Comparison of ENCODE assay signal across 1 cellular context in the genomic region with DNA sequence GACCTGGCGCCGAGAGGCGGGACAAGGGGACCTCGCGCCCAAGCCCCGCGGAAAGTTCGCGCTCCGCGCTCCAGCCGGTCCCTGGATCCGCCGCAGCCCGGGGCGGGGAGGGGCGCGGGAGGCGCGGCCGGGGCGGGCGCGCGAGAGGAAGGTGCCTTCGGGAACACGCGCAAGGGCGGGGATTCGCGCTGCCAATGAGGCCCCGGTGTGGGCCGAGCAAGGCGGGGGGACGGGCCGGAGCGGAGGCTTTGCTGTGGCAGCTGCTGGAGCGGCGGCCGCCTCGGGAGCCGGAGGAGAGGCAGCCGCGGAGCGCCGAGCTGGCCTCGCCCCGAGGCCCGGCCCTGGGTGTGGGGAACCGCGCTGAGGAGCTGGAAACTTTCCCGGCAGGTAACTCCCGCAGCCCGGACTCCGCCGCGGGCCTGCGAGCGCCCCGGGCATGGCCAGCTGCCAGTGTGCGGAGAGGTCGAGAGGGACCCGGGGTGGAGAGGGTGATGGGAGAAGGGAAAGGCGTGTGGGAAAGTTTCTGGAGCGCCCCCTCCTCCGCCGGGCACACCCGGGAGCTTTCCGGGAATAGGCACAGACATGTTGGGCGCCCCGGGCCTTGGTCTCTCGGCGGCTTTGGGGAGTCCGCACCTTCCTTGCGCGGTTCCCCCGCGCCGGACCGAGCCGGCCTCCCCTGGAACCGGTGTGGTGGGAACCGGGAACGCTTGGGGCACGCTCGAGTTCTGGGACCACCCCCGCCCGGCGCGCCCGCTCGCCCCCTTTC.
TF ChIP-seq lines count a peak whose summit lies in the region.

A gene (plus strand): TSS at position 245 of the 766 bp plus-strand sequence. CDS start 97,271 bp downstream, outside the sequence.

TF ChIP-seq in WTC11, 78 proteins besides CTCF, POLR2A, EP300 and RAD21 (continued from another document):
- TF ChIP-seq, protein P1, sequence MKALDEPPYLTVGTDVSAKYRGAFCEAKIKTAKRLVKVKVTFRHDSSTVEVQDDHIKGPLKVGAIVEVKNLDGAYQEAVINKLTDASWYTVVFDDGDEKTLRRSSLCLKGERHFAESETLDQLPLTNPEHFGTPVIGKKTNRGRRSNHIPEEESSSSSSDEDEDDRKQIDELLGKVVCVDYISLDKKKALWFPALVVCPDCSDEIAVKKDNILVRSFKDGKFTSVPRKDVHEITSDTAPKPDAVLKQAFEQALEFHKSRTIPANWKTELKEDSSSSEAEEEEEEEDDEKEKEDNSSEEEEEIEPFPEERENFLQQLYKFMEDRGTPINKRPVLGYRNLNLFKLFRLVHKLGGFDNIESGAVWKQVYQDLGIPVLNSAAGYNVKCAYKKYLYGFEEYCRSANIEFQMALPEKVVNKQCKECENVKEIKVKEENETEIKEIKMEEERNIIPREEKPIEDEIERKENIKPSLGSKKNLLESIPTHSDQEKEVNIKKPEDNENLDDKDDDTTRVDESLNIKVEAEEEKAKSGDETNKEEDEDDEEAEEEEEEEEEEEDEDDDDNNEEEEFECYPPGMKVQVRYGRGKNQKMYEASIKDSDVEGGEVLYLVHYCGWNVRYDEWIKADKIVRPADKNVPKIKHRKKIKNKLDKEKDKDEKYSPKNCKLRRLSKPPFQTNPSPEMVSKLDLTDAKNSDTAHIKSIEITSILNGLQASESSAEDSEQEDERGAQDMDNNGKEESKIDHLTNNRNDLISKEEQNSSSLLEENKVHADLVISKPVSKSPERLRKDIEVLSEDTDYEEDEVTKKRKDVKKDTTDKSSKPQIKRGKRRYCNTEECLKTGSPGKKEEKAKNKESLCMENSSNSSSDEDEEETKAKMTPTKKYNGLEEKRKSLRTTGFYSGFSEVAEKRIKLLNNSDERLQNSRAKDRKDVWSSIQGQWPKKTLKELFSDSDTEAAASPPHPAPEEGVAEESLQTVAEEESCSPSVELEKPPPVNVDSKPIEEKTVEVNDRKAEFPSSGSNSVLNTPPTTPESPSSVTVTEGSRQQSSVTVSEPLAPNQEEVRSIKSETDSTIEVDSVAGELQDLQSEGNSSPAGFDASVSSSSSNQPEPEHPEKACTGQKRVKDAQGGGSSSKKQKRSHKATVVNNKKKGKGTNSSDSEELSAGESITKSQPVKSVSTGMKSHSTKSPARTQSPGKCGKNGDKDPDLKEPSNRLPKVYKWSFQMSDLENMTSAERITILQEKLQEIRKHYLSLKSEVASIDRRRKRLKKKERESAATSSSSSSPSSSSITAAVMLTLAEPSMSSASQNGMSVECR (CRISPR knock-in tag; IDR thresholded peaks at IDR 0.05; ENCODE audit: borderline replicate concordance) = no peak
- TF ChIP-seq CBFB (CRISPR knock-in tag; IDR thresholded peaks at IDR 0.05; ENCODE audit: low read depth) (no peak), ETV6 (CRISPR knock-in tag; IDR thresholded peaks at IDR 0.05) (0 out of 2 replicates have a peak, but pooled peaks have one; percentile 52), NR3C1 (CRISPR knock-in tag; conservative IDR thresholded peaks at IDR 0.05; ENCODE audit: low read depth) (no peak), HMGA2 (CRISPR knock-in tag; IDR thresholded peaks at IDR 0.05) (no peak), TCF7 (CRISPR knock-in tag; IDR thresholded peaks at IDR 0.05; ENCODE audit: low read depth) (no peak), JAZF1 (CRISPR knock-in tag; IDR thresholded peaks at IDR 0.05) (no peak), GRHL2 (CRISPR knock-in tag; IDR thresholded peaks at IDR 0.05; ENCODE audit: insufficient replicate concordance, severe bottlenecking) (no peak), ZNF219 (CRISPR knock-in tag; IDR thresholded peaks at IDR 0.05; ENCODE audit: borderline replicate concordance) (no peak; the same call in 1 of the 2 replicates)
- TF ChIP-seq, protein P2, sequence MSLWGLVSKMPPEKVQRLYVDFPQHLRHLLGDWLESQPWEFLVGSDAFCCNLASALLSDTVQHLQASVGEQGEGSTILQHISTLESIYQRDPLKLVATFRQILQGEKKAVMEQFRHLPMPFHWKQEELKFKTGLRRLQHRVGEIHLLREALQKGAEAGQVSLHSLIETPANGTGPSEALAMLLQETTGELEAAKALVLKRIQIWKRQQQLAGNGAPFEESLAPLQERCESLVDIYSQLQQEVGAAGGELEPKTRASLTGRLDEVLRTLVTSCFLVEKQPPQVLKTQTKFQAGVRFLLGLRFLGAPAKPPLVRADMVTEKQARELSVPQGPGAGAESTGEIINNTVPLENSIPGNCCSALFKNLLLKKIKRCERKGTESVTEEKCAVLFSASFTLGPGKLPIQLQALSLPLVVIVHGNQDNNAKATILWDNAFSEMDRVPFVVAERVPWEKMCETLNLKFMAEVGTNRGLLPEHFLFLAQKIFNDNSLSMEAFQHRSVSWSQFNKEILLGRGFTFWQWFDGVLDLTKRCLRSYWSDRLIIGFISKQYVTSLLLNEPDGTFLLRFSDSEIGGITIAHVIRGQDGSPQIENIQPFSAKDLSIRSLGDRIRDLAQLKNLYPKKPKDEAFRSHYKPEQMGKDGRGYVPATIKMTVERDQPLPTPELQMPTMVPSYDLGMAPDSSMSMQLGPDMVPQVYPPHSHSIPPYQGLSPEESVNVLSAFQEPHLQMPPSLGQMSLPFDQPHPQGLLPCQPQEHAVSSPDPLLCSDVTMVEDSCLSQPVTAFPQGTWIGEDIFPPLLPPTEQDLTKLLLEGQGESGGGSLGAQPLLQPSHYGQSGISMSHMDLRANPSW (CRISPR knock-in tag; conservative IDR thresholded peaks at IDR 0.05; ENCODE audit: low read depth) = no peak
- TF ChIP-seq, protein P3, sequence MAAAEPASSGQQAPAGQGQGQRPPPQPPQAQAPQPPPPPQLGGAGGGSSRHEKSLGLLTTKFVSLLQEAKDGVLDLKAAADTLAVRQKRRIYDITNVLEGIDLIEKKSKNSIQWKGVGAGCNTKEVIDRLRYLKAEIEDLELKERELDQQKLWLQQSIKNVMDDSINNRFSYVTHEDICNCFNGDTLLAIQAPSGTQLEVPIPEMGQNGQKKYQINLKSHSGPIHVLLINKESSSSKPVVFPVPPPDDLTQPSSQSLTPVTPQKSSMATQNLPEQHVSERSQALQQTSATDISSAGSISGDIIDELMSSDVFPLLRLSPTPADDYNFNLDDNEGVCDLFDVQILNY (CRISPR knock-in tag; IDR thresholded peaks at IDR 0.05) = peak; percentile 49; the same call in 1 of the 2 replicates
- TF ChIP-seq, protein P4, sequence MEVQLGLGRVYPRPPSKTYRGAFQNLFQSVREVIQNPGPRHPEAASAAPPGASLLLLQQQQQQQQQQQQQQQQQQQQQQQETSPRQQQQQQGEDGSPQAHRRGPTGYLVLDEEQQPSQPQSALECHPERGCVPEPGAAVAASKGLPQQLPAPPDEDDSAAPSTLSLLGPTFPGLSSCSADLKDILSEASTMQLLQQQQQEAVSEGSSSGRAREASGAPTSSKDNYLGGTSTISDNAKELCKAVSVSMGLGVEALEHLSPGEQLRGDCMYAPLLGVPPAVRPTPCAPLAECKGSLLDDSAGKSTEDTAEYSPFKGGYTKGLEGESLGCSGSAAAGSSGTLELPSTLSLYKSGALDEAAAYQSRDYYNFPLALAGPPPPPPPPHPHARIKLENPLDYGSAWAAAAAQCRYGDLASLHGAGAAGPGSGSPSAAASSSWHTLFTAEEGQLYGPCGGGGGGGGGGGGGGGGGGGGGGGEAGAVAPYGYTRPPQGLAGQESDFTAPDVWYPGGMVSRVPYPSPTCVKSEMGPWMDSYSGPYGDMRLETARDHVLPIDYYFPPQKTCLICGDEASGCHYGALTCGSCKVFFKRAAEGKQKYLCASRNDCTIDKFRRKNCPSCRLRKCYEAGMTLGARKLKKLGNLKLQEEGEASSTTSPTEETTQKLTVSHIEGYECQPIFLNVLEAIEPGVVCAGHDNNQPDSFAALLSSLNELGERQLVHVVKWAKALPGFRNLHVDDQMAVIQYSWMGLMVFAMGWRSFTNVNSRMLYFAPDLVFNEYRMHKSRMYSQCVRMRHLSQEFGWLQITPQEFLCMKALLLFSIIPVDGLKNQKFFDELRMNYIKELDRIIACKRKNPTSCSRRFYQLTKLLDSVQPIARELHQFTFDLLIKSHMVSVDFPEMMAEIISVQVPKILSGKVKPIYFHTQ (CRISPR knock-in tag; IDR thresholded peaks at IDR 0.05) = no peak
- TF ChIP-seq, protein P5, sequence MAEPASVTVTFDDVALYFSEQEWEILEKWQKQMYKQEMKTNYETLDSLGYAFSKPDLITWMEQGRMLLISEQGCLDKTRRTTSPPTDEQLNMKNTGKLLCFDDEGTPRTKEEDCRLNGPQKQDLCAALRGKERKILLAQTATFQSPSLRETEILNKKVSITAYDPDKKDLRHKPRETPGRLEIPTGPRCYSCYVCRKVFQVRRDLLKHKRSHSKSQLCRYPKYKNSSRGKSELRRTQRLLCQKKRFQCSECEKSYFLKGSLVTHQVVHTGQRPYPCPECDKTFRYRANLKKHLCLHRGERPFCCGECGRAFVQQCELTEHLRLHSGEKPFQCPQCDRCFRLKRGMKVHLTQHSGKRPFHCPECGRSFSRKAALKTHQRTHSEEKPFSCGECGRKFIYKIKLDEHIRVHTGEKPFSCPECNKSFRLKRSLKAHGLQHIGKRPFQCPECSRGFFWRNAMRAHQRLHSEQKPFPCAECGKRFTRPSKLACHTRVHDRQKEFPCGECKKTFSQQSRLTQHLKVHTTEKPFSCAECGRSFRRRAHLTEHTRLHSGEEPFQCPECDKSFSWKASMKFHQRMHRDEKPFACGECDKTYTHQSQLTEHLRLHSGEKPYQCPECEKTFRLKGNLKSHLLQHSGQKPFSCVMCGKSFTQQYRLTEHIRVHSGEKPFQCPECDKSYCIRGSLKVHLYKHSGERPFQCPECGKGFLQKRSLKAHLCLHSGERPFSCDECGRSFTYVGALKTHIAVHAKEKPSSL (CRISPR knock-in tag; conservative IDR thresholded peaks at IDR 0.05) = no peak
